ENCODE assay signal across 13 cellular contexts in the genomic region with DNA sequence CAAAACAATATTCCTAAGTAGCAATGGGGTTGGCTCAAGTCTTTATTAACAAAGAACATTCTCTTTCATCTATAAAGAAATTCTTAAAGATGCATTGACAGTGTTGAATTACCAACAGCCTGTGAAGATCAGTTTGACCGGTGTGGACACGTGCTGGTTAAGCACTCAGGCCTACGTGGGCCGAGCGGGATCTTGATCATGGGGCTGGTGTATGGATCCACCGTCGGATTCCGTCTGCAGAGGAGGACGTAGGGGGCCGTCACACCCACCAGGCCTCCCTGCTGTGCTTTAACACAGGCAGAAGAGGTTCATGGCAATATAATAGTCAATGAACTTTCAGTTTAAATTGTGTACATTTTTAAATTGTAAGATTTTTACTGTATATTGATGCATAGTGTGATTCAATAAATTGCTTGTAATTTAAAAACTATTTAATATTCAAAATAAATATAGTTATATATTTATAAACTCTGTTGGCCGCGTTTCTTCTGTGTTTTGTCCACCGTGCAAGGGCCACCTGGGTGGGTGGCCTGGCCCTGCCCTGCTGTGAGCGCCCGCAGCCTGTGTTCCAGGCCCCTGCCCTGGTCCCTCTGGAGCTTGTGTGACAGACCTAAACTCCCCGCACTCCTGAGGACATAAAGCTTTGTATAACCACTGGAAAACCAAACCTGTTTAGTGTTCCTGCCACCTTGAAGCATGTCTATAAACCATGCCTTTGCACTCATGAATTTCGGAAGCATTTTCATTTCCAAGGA. TPM values are rescaled to one million over a fixed set of nuclear protein-coding genes. Genes with fewer than 3 reads are reported as not detected.
DNase-seq lines count a peak whose midpoint lies in the region; ATAC-seq and TF ChIP-seq lines count a peak whose summit lies in the region.
"Had no signal": no experiment of that assay in that cellular context is flagged by ENCODE, and none has a peak within 500 bp of the region (broad histone marks: within the 10 kb centered on the region; RNA-seq: fewer than 3 reads in every experiment).

No MANE protein-coding gene starts in this region.

- no peak for TF ChIP-seq CTCF in GM13977 (IDR thresholded peaks at IDR 0.05; ENCODE audit: extremely low read depth, insufficient read depth, missing control alignments)

- ATAC-seq in stimulated activated effector memory CD8-positive, alpha-beta T cell treated with anti-CD3 and anti-CD28 coated beads, Interleukin-12 subunit alpha, Interleukin-12 subunit beta, amount 100 ng/mL, for 72 hours = no peak
- ATAC-seq in GM21367 (IDR thresholded peaks at IDR 0.05; ENCODE audit: unreplicated experiment) = no peak

- peaks cover 42% of the 10 kb centered on the region for H3K36me3 Mint-ChIP-seq in activated T-cell treated with anti-CD3 and anti-CD28 coated beads, Interleukin-2, amount 50 U/mL, for 24 hours (ENCODE audit: low read depth)
- peaks cover 10% of the 10 kb centered on the region for H3K36me3 Mint-ChIP-seq in IgD-negative memory B cell
- H3K36me3 Mint-ChIP-seq in stimulated activated effector memory CD8-positive, alpha-beta T cell treated with anti-CD3 and anti-CD28 coated beads, Interleukin-12 subunit alpha, Interleukin-12 subunit beta, amount 100 ng/mL, for 72 hours = peaks cover 34% of the 10 kb centered on the region

- DNase-seq in activated T-cell treated with anti-CD3 and anti-CD28 coated beads, Interleukin-2, amount 50 U/mL, for 24 hours = peak; percentile 22
- DNase-seq in activated T-cell treated with anti-CD3 and anti-CD28 coated beads for 4 hours = no peak
- DNase-seq in iPS-NIHi7 (ENCODE audit: extremely low spot score) = peak; percentile 6
- DNase-seq in stimulated activated effector memory CD8-positive, alpha-beta T cell treated with anti-CD3 and anti-CD28 coated beads, Interleukin-12 subunit alpha, Interleukin-12 subunit beta, amount 100 ng/mL, for 72 hours (ENCODE audit: low spot score in 2 of 2) = no peak
- no peak for DNase-seq in NCI-H526 treated with DMSO at 0.1 percent for 48 hours (lab: John Stamatoyannopoulos, UW)
- DNase-seq in GM13977 (ENCODE audit: low spot score) = no peak
- DNase-seq: effector CD4-positive, alpha-beta T cell; MM.1S; NCI-H2081; NCI-H82 had no signal

- H3K4me1 Mint-ChIP-seq in activated T-cell treated with anti-CD3 and anti-CD28 coated beads, Interleukin-2, amount 50 U/mL, for 24 hours (ENCODE audit: low read depth) = peaks cover 15% of the 10 kb centered on the region
- H3K4me1 Mint-ChIP-seq in IgD-negative memory B cell = peaks cover 2 to 8% (median 5%) of the 10 kb centered on the region in 3 donors
- H3K4me1 Mint-ChIP-seq in stimulated activated effector memory CD8-positive, alpha-beta T cell treated with anti-CD3 and anti-CD28 coated beads, Interleukin-12 subunit alpha, Interleukin-12 subunit beta, amount 100 ng/mL, for 72 hours = peaks cover 5% of the 10 kb centered on the region

- H3K27ac Mint-ChIP-seq in activated T-cell treated with anti-CD3 and anti-CD28 coated beads, Interleukin-2, amount 50 U/mL, for 24 hours = no peak overlapping the region
- no peak overlapping the region for H3K27ac Mint-ChIP-seq in IgD-negative memory B cell
- no peak overlapping the region for H3K27ac Mint-ChIP-seq in stimulated activated effector memory CD8-positive, alpha-beta T cell treated with anti-CD3 and anti-CD28 coated beads, Interleukin-12 subunit alpha, Interleukin-12 subunit beta, amount 100 ng/mL, for 72 hours

- H3K27me3 Mint-ChIP-seq in activated T-cell treated with anti-CD3 and anti-CD28 coated beads, Interleukin-2, amount 50 U/mL, for 24 hours = no peaks in the 10 kb centered on the region
- peaks cover 16% of the 10 kb centered on the region for H3K27me3 Mint-ChIP-seq in IgD-negative memory B cell

- H3K4me3 Mint-ChIP-seq in activated T-cell treated with anti-CD3 and anti-CD28 coated beads, Interleukin-2, amount 50 U/mL, for 24 hours = peak overlapping the region; percentile 43
- H3K4me3 Mint-ChIP-seq in IgD-negative memory B cell = peak overlapping the region; percentile 16 to 87 (median 70)
- peak overlapping the region; percentile 41 for H3K4me3 Mint-ChIP-seq in stimulated activated effector memory CD8-positive, alpha-beta T cell treated with anti-CD3 and anti-CD28 coated beads, Interleukin-12 subunit alpha, Interleukin-12 subunit beta, amount 100 ng/mL, for 72 hours

- H3K9me3 Mint-ChIP-seq in activated T-cell treated with anti-CD3 and anti-CD28 coated beads, Interleukin-2, amount 50 U/mL, for 24 hours = no peaks in the 10 kb centered on the region
- H3K9me3 Mint-ChIP-seq in IgD-negative memory B cell = peaks cover 0 to 2% (median 0%) of the 10 kb centered on the region in 3 donors
- no peaks in the 10 kb centered on the region for H3K9me3 Mint-ChIP-seq in stimulated activated effector memory CD8-positive, alpha-beta T cell treated with anti-CD3 and anti-CD28 coated beads, Interleukin-12 subunit alpha, Interleukin-12 subunit beta, amount 100 ng/mL, for 72 hours

- in situ Hi-C loops in GM13977 (cut with MboI; ENCODE audit: low pct_unique_long_range_greater_than_20kb, low sequenced_read_pairs, unreplicated experiment) = no loop called here

RNA-seq across cellular contexts. Expression of a gene that starts 1.9 kb away (rescaled TPM):
- polyA plus RNA-seq in IgD-negative memory B cell = 5.3 TPM
- polyA plus RNA-seq: AG04450 had no signal

RNA-seq across cellular contexts. Expression of a gene that starts 42.7 kb away (rescaled TPM):
- 28.8 TPM for polyA plus RNA-seq in IgD-negative memory B cell

Comparison
In these comparisons a context has a peak if more than half of its experiments do, and no peak if none do; other contexts are left out.
1. DNase-seq: peak in activated T-cell treated with anti-CD3 and anti-CD28 coated beads, Interleukin-2, amount 50 U/mL, for 24 hours (single experiment) and iPS-NIHi7 (single experiment); none in activated T-cell treated with anti-CD3 and anti-CD28 coated beads for 4 hours (single experiment), stimulated activated effector memory CD8-positive, alpha-beta T cell treated with anti-CD3 and anti-CD28 coated beads, Interleukin-12 subunit alpha, Interleukin-12 subunit beta, amount 100 ng/mL, for 72 hours (0 of 2), NCI-H526 treated with DMSO at 0.1 percent for 48 hours (single experiment) and GM13977 (single experiment).
2. Peak in every context shown above with its lines, with median percentiles within 50 percentile points of each other: H3K4me3 Mint-ChIP-seq.